16 cellular contexts compared by ENCODE assay signal in genomic region chr1:203668401-203668800, GRCh38. TPM values are rescaled to one million over a fixed set of nuclear protein-coding genes. Genes with fewer than 3 reads are reported as not detected.
DNase-seq lines count a peak whose midpoint lies in the region; ATAC-seq and TF ChIP-seq lines count a peak whose summit lies in the region.
"Had no signal": no experiment of that assay in that cellular context is flagged by ENCODE, and none has a peak within 500 bp of the region (broad histone marks: within the 10 kb centered on the region; RNA-seq: fewer than 3 reads in every experiment).

No MANE protein-coding gene starts in this region.

- intact Hi-C loops in breast epithelium (cut with DNase I; ENCODE audit: low total_unique reads) = no loop called here
- intact Hi-C loops in MCF 10A (cut with micrococcal nuclease) = no loop called here
- intact Hi-C loops in transverse colon (cut with DNase I; ENCODE audit: low total_unique reads) = no loop called here

- H3K9ac ChIP-seq in muscle layer of colon (ENCODE audit: low read length) = peak overlapping the region; percentile 30

- H3K4me1 ChIP-seq in breast epithelium (peaks cover 6 to 10% of the 10 kb centered on the region in 2 donors), muscle layer of colon (ENCODE audit: insufficient read depth, low read length) (peaks cover 93% of the 10 kb centered on the region), transverse colon (peaks cover 35 to 94% (median 51%) of the 10 kb centered on the region in 4 donors)

- H3K36me3 ChIP-seq in breast epithelium (no peaks in the 10 kb centered on the region), muscle layer of colon (ENCODE audit: insufficient read depth, low read length) (peaks cover 21% of the 10 kb centered on the region), transverse colon (no peaks in the 10 kb centered on the region)

- BruUV-seq in MCF 10A (replicated peaks; lab: Mats Ljungman, UMichigan) = no TSS peak

- in situ Hi-C loops in transverse colon (cut with MboI; ENCODE audit: low pct_ligation_motif_present in 1 of 4, low pct_unique_long_range_greater_than_20kb in 1 of 4, low sequenced_read_pairs in 3 of 4) = no loop called here

- TF ChIP-seq CTCF in breast epithelium (IDR thresholded peaks at IDR 0.05) (no peak), MCF 10A (IDR thresholded peaks at IDR 0.05; ENCODE audit: unreplicated experiment) (no peak), coronary artery (IDR thresholded peaks at IDR 0.05) (no peak), transverse colon (IDR thresholded peaks at IDR 0.05) (no peak)

- H3K27me3 ChIP-seq in breast epithelium (no peaks in the 10 kb centered on the region), muscle layer of colon (ENCODE audit: control insufficient read depth in 1 of 2, insufficient read depth in 2 of 2, low read length in 2 of 2) (no peaks in the 10 kb centered on the region), transverse colon (no peaks in the 10 kb centered on the region)
- H3K27me3 ChIP-seq: testis had no signal

- DNase-seq in breast epithelium (ENCODE audit: low spot score in 2 of 2) (no peak), MCF 10A (ENCODE audit: unreplicated experiment) (no peak), coronary artery (ENCODE audit: low spot score) (no peak), transverse colon (no peak), NCI-H446 (lab: John Stamatoyannopoulos, UW) (no peak)
- DNase-seq: activated naive CD4-positive, alpha-beta T cell treated with anti-CD3 and anti-CD28 coated beads, Interleukin-2, amount 50 U/mL, for 16 hours; cerebellar nuclear complex; Karpas-422; NCI-H1930; NK-92 treated with Interleukin-12 subunit alpha and Interleukin-12 subunit beta, amount 100 ng/mL, for 24 hours; retina; testis had no signal

- H3K4me3 ChIP-seq in breast epithelium (no peak overlapping the region), coronary artery (no peak overlapping the region), muscle layer of colon (ENCODE audit: low read depth in 1 of 2, low read length in 2 of 2) (peak overlapping the region in 1 of 2 donors; percentile 15), transverse colon (no peak overlapping the region)
- H3K4me3 ChIP-seq: testis had no signal

- H3K9me3 ChIP-seq in breast epithelium (no peaks in the 10 kb centered on the region), muscle layer of colon (ENCODE audit: low read length) (no peaks in the 10 kb centered on the region), transverse colon (no peaks in the 10 kb centered on the region)
- H3K9me3 ChIP-seq: testis had no signal

- no peaks in the 10 kb centered on the region for H3K36me3 Mint-ChIP-seq in MCF 10A (ENCODE audit: insufficient read depth, unreplicated experiment)

- H3K27ac ChIP-seq in breast epithelium = peak overlapping the region; percentile 26 to 78
- H3K27ac ChIP-seq in coronary artery = peak overlapping the region; percentile 76 to 89
- peak overlapping the region; percentile 87 for H3K27ac ChIP-seq in muscle layer of colon (ENCODE audit: low read depth, low read length)
- H3K27ac ChIP-seq in transverse colon = peak overlapping the region; percentile 82 to 90 (median 87)
- H3K27ac ChIP-seq: VCaP had no signal

- no peak overlapping the region for H3K4me3 Mint-ChIP-seq in MCF 10A (ENCODE audit: unreplicated experiment)

- no peak overlapping the region for H3K27ac Mint-ChIP-seq in MCF 10A (ENCODE audit: low read depth, unreplicated experiment)

- H3K27me3 Mint-ChIP-seq in MCF 10A (ENCODE audit: insufficient read depth, unreplicated experiment) = no peaks in the 10 kb centered on the region

- peaks cover 18% of the 10 kb centered on the region for H3K4me1 Mint-ChIP-seq in MCF 10A (ENCODE audit: insufficient read depth, unreplicated experiment)

- POLR2A ChIA-PET in MCF 10A (lab: Yijun Ruan, JAX) = interaction anchor here (0.6 to 2.3 kb wide), 5 partner anchors 19 to 42 kb away, joined by 3 to 10 read pairs (median 4); no protein-coding TSS in a partner anchor

- TF ChIP-seq POLR2A in breast epithelium (IDR thresholded peaks at IDR 0.05) (no peak), transverse colon (IDR thresholded peaks at IDR 0.05) (no peak)

- no peak for ATAC-seq in HG02798 (IDR thresholded peaks at IDR 0.05; ENCODE audit: poor library complexity, unreplicated experiment)
- ATAC-seq in GM21367 (IDR thresholded peaks at IDR 0.05; ENCODE audit: unreplicated experiment) = no peak

- H3K9me3 Mint-ChIP-seq in MCF 10A (ENCODE audit: unreplicated experiment) = no peaks in the 10 kb centered on the region

- no peak for TF ChIP-seq EP300 in transverse colon (IDR thresholded peaks at IDR 0.05; ENCODE audit: low read depth)

- WGBS in transverse colon (ENCODE audit: low coverage in 1 of 2), 2 donors = 74% methylated on average over 1 of the region's 1 CpG; no CpG with 5 or more reads in 1 of the 2 donors

- CTCF ChIA-PET in MCF 10A (lab: Yijun Ruan, JAX) = interaction anchor here (0.7 to 1.3 kb wide), 5 partner anchors 10 to 162 kb away, joined by 3 to 5 read pairs (median 3); no protein-coding TSS in a partner anchor

RNA-seq across cellular contexts. Expression of gene ATP2B4, which starts 41.8 kb away (rescaled TPM):
- total RNA-seq in breast epithelium (10 to 100 TPM; 55.7 to 97.1 (median 59.1) TPM), MCF 10A (2022) (15.4 and 17.0 TPM in 2 replicates), transverse colon (100 to 1,000 TPM in 1 of 4 donors, 10 to 100 TPM in 3; 58.4 to 146 (median 79.6) TPM)
